Comparison of ENCODE assay signal across 11 cellular contexts in the genomic region with DNA sequence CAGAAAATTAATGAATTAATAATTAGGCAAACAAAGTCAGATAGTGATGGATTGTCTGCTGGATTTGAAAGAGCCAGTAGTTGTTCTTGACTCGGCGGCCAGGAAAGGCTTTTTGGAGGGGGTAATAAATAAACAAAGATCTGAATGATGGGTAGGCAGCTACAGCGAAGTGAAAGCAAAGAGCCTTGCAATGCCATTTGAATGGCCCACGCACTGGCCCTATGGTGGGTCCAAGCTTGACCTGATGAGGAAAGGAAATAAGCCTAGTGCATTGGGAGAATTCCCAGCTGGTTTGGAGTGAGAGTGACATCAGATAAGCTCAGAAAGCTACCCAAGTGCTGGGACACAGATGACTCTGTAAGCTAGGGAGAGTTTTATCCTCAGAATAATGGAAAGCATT.
"Had no signal": no experiment of that assay in that cellular context is flagged by ENCODE, and none has a peak within 500 bp of the region (broad histone marks: within the 10 kb centered on the region; RNA-seq: fewer than 3 reads in every experiment).

No MANE protein-coding gene starts in this region.

- H3K27me3 ChIP-seq: right lobe of liver, upper lobe of right lung had no signal

- H3K36me3 ChIP-seq: right lobe of liver had no signal

- H3K4me3 ChIP-seq: right lobe of liver, upper lobe of right lung had no signal

- ATAC-seq: activated CD8-positive, alpha-beta memory T cell treated with anti-CD3 and anti-CD28 coated beads, Interleukin-2, amount 10 ng/mL, durations not matched to agents 7 days and 5 days; right lobe of liver; stimulated activated memory B cell treated with anti-CD40 and anti-IgM and Interleukin-4, amounts not matched to agents 10 μg/mL and 1 μg/mL and 100 μg/mL, for 72 hours; upper lobe of right lung had no signal

- H3K4me1 ChIP-seq: right lobe of liver, upper lobe of right lung had no signal

- DNase-seq: activated B cell treated with CpG ODN at 0.5 μM for 24 hours; activated CD4-positive, alpha-beta memory T cell treated with anti-CD3 and anti-CD28 coated beads, Interleukin-2, amount 10 ng/mL, durations not matched to agents 7 days and 5 days; activated CD4-positive, alpha-beta T cell treated with anti-CD3 and anti-CD28 coated beads for 48 hours; activated CD8-positive, alpha-beta memory T cell treated with anti-CD3 and anti-CD28 coated beads, Interleukin-2, amount 10 ng/mL, durations not matched to agents 7 days and 5 days; activated naive CD8-positive, alpha-beta T cell treated with anti-CD3 and anti-CD28 coated beads for 36 hours; amniotic stem cell; foreskin melanocyte; right lobe of liver; stimulated activated CD4-positive, alpha-beta T cell treated with anti-CD3 and anti-CD28 coated beads, Interleukin-4, amount 100 ng/mL, for 4 hours; upper lobe of right lung had no signal

- H3K27ac ChIP-seq: right lobe of liver, upper lobe of right lung had no signal

- H3K9me3 ChIP-seq: right lobe of liver, upper lobe of right lung had no signal
